Comparison of ENCODE assay signal across 12 cellular contexts in the genomic region with DNA sequence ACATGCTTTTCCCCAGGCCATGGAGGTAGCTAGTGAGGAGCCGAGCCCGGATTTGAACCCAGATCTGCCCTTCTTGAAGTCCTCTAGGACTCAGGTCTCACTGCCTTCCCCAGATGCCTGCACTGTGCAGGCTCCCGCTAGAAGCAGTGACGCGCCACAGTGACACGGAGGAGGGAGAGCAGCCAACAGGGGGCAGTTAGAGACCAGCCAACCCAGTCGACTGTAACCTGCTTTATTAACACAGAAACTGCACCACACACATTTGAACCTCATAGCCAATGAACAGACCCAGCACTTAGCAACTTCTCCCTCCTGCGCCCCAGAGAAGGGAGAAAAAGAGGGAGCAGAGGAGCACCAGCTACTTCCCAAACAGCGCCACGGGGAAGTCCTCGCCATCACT. TPM values are rescaled to one million over a fixed set of nuclear protein-coding genes. Genes with fewer than 3 reads are reported as not detected.
DNase-seq lines count a peak whose midpoint lies in the region; ATAC-seq and TF ChIP-seq lines count a peak whose summit lies in the region.
"Had no signal": no experiment of that assay in that cellular context is flagged by ENCODE, and none has a peak within 500 bp of the region (broad histone marks: within the 10 kb centered on the region; RNA-seq: fewer than 3 reads in every experiment).

No MANE protein-coding gene starts in this region.

- H3K9me3 ChIP-seq in SJCRH30 (replicated peaks): no peaks in the 10 kb centered on the region

- H3K36me3 ChIP-seq in SJCRH30: no peaks in the 10 kb centered on the region

- intact Hi-C loops in left colon (cut with DNase I, micrococcal nuclease): no loop called here

- ATAC-seq in HG03045 (IDR thresholded peaks at IDR 0.05; ENCODE audit: unreplicated experiment) (no peak), left colon (no peak)

- peak; percentile 16 for TF ChIP-seq CTCF in epithelial cell of proximal tubule (conservative IDR thresholded peaks at IDR 0.05; ENCODE audit: low read depth, low read length)

- H3K27me3 ChIP-seq in SJCRH30: peaks cover 17% of the 10 kb centered on the region

- no peaks in the 10 kb centered on the region for H3K4me1 ChIP-seq in SJCRH30

- no peak overlapping the region for H3K27ac ChIP-seq in SJCRH30

- DNase-seq in stimulated activated CD4-positive, alpha-beta T cell treated with anti-CD3 and anti-CD28 coated beads, Interleukin-4, amount 100 ng/mL, for 24 hours: peak; percentile 11
- DNase-seq in stimulated activated CD4-positive, alpha-beta T cell treated with anti-CD3 and anti-CD28 coated beads, Interleukin-12 subunit alpha, Interleukin-12 subunit beta, amount 100 ng/mL, for 4 hours: no peak
- DNase-seq in SJCRH30 (peak; percentile 14 to 39), epithelial cell of proximal tubule (ENCODE audit: low read depth) (no peak), AG20443 (ENCODE audit: low spot score) (no peak), HCEC 1CT (no peak), left colon (no peak)
- DNase-seq: activated T-cell treated with anti-CD3 and anti-CD28 coated beads, Interleukin-2, amount 50 U/mL, for 48 hours; CD4-positive, alpha-beta T cell; NCI-H1105 treated with DMSO at 0.1 percent for 48 hours; SW 1271 had no signal

- H3K4me3 ChIP-seq in SJCRH30: no peak overlapping the region
- H3K4me3 ChIP-seq in epithelial cell of proximal tubule (ENCODE audit: low read depth, low read length): no peak overlapping the region

RNA-seq across cellular contexts. Expression of a gene that starts 27.4 kb away (rescaled TPM):
- 0.83 TPM in 1 of 2 replicates, not detected in the other for total RNA-seq in SJCRH30 (2014; rRNA removed; shearing (Covaris generic))
- total RNA-seq in epithelial cell of proximal tubule: not detected in 2 replicates
- total RNA-seq in left colon: 1 to 10 TPM; 1.9 to 5.2 TPM

RNA-seq across cellular contexts. Expression of a gene that starts 27.8 kb away (rescaled TPM):
- 1.1 and 1.2 TPM in 2 replicates for total RNA-seq in SJCRH30 (2014; rRNA removed; shearing (Covaris generic))
- 0.65 and 3.8 TPM in 2 replicates for total RNA-seq in epithelial cell of proximal tubule
- total RNA-seq in left colon: 1 to 10 TPM; 1.2 to 1.6 TPM

RNA-seq across cellular contexts. Expression of a gene that starts 29.0 kb away (rescaled TPM):
- total RNA-seq in SJCRH30 (2014; rRNA removed; shearing (Covaris generic)): 48.2 and 50.6 TPM in 2 replicates
- total RNA-seq in epithelial cell of proximal tubule (26.5 and 34.1 TPM in 2 replicates), left colon (10 to 100 TPM; 27.4 to 30.2 TPM)

RNA-seq across cellular contexts. Expression of a gene that starts 35.6 kb away (rescaled TPM):
- 11.2 and 11.7 TPM in 2 replicates for total RNA-seq in SJCRH30 (2014; rRNA removed; shearing (Covaris generic))
- total RNA-seq in epithelial cell of proximal tubule: 78.6 and 127 TPM in 2 replicates
- total RNA-seq in left colon: 10 to 100 TPM; 32.6 to 35.3 TPM

RNA-seq across cellular contexts. Expression of a gene that starts 42.7 kb away (rescaled TPM):
- 13.3 and 28.0 TPM in 2 replicates for total RNA-seq in SJCRH30 (2014; rRNA removed; shearing (Covaris generic))
- total RNA-seq in epithelial cell of proximal tubule (14.3 and 14.5 TPM in 2 replicates), left colon (10 to 100 TPM; 36.1 to 45.0 TPM)

Comparison
In these comparisons a context has a peak if more than half of its experiments do, and no peak if none do; other contexts are left out.
1. DNase-seq: peak in stimulated activated CD4-positive, alpha-beta T cell treated with anti-CD3 and anti-CD28 coated beads, Interleukin-4, amount 100 ng/mL, for 24 hours (single experiment) and SJCRH30 (2 of 2); none in stimulated activated CD4-positive, alpha-beta T cell treated with anti-CD3 and anti-CD28 coated beads, Interleukin-12 subunit alpha, Interleukin-12 subunit beta, amount 100 ng/mL, for 4 hours (single experiment), epithelial cell of proximal tubule (single experiment), AG20443 (single experiment), HCEC 1CT (single experiment) and left colon (0 of 2).